Comparison of ENCODE assay signal across 8 cellular contexts in the genomic region with DNA sequence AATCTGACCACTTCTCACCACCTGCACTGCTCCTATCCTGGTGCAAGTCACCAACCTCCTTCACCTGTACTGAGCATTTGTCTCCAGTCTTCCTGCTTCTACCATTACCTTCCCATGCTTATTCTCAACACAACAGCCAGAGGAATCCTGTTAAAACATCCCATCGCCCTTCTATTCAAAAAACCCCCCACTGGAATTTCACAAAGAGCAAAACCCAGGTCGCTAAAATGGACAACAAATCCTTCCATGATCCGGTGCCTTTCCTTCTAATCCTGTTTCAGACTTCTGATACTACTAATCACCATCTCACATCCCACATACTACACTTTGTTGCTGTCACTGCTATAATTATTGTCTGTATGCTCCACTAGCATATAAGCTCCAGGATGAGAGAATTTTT.
"Had no signal": no experiment of that assay in that cellular context is flagged by ENCODE, and none has a peak within 500 bp of the region (broad histone marks: within the 10 kb centered on the region; RNA-seq: fewer than 3 reads in every experiment).

No MANE protein-coding gene starts in this region.

- H3K27me3 Mint-ChIP-seq: IgD-negative memory B cell had no signal

- H3K36me3 Mint-ChIP-seq: IgD-negative memory B cell had no signal

- H3K4me3 ChIP-seq: K562 had no signal

- H3K27ac Mint-ChIP-seq: IgD-negative memory B cell had no signal

- DNase-seq: IMR-90, KBM-7, KG1 had no signal

- H3K27ac ChIP-seq: HL-60 had no signal

- H3K4me1 Mint-ChIP-seq: IgD-negative memory B cell had no signal

- FAIRE-seq: HepG2, HTR-8/SVneo, K562 had no signal

- H3K9me3 Mint-ChIP-seq: IgD-negative memory B cell had no signal

- H3K4me3 Mint-ChIP-seq: IgD-negative memory B cell had no signal
